17 cellular contexts compared by ENCODE assay signal in the genomic region with DNA sequence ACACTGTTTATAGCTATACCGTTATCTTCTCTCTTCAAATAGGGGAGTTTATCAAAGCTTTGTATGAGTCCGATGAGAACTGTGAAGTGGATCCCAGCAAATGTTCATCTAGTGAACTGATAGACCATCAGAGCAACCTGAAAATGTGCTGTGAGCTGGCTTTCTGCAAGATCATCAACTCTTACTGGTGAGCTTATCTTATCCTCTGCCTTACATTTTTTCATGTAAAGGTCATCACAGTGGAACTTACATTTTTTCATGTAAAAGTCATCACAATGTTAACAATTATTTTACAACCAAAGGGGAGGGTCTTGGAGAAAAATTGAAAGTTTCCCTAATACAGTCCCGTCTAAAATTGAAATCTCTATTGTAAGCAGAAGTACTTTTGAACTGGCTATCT. TPM values are rescaled to one million over a fixed set of nuclear protein-coding genes. Genes with fewer than 3 reads are reported as not detected.
DNase-seq lines count a peak whose midpoint lies in the region; ATAC-seq and TF ChIP-seq lines count a peak whose summit lies in the region.
"Had no signal": no experiment of that assay in that cellular context is flagged by ENCODE, and none has a peak within 500 bp of the region (broad histone marks: within the 10 kb centered on the region; RNA-seq: fewer than 3 reads in every experiment).

No MANE protein-coding gene starts in this region.

- H3K36me3 ChIP-seq in RWPE2 (ENCODE audit: low read depth) (peaks cover 8% of the 10 kb centered on the region; the same call in 1 of the 2 replicates), right lobe of liver (peaks cover 0 to 3% (median 0%) of the 10 kb centered on the region in 4 donors)

- H3K27ac ChIP-seq in RWPE2 (ENCODE audit: poor library complexity, severe bottlenecking) (no peak overlapping the region), right lobe of liver (no peak overlapping the region)
- H3K27ac ChIP-seq: epithelial cell of prostate, Peyer's patch, psoas muscle, thyroid gland had no signal

- no peak for TF ChIP-seq POLR2A in right lobe of liver (IDR thresholded peaks at IDR 0.05)

- H3K4me3 ChIP-seq in RWPE2 (ENCODE audit: severe bottlenecking) (no peak overlapping the region), fibroblast of villous mesenchyme (ENCODE audit: low read depth, low read length) (no peak overlapping the region), right lobe of liver (no peak overlapping the region)
- H3K4me3 ChIP-seq: Peyer's patch, psoas muscle, thyroid gland had no signal

- intact Hi-C loops in right lobe of liver (cut with DNase I), result no loop called here

- H3K9me3 ChIP-seq in RWPE2 (ENCODE audit: severe bottlenecking) (no peaks in the 10 kb centered on the region), right lobe of liver (no peaks in the 10 kb centered on the region)
- H3K9me3 ChIP-seq: Peyer's patch, psoas muscle, thyroid gland had no signal

- peak; percentile 48; the same call in 1 of the 3 replicates for ATAC-seq in RWPE2 (ENCODE audit: low read depth)
- no peak for ATAC-seq in HG02970 (IDR thresholded peaks at IDR 0.05; ENCODE audit: low FRiP score, unreplicated experiment)
- no peak for ATAC-seq in right lobe of liver
- ATAC-seq: psoas muscle; stimulated activated memory B cell treated with anti-CD40 and anti-IgM and Interleukin-4, amounts not matched to agents 10 μg/mL and 1 μg/mL and 100 μg/mL, for 72 hours had no signal

- no peaks in the 10 kb centered on the region for H3K4me1 ChIP-seq in RWPE2 (ENCODE audit: insufficient read depth, poor library complexity, severe bottlenecking)
- no peaks in the 10 kb centered on the region for H3K4me1 ChIP-seq in right lobe of liver
- H3K4me1 ChIP-seq: Peyer's patch, psoas muscle, thyroid gland had no signal

- 85% methylated on average over 3 of the region's 3 CpGs for WGBS in right lobe of liver (ENCODE audit: insufficient coverage, low coverage, low lambda C conversion rate, missing lambda C conversion rate)

- H3K27me3 ChIP-seq in RWPE2 (ENCODE audit: insufficient read depth, poor library complexity, severe bottlenecking) (no peaks in the 10 kb centered on the region), right lobe of liver (no peaks in the 10 kb centered on the region)
- H3K27me3 ChIP-seq: Peyer's patch, thyroid gland had no signal

- TF ChIP-seq CTCF in RWPE2 (IDR thresholded peaks at IDR 0.05; ENCODE audit: poor library complexity, severe bottlenecking) (no peak), fibroblast of villous mesenchyme (IDR thresholded peaks at IDR 0.05; ENCODE audit: insufficient read depth, low read depth, low read length) (no peak), right lobe of liver (IDR thresholded peaks at IDR 0.05) (no peak)

- DNase-seq in GM04503 (ENCODE audit: low read depth) (peak; percentile 20), RWPE2 (ENCODE audit: low spot score) (no peak), fibroblast of villous mesenchyme (ENCODE audit: low read depth) (peak; percentile 61), NCI-H2081 (lab: John Stamatoyannopoulos, UW) (no peak), HK-2 (ENCODE audit: unreplicated experiment) (no peak), right lobe of liver (no peak)
- DNase-seq: activated naive CD4-positive, alpha-beta T cell treated with Interleukin-2 at 50 U/mL for 16 hours; CD4-positive, CD25-positive, alpha-beta regulatory T cell; head of caudate nucleus; NCI-H2081 treated with DMSO at 0.1 percent for 48 hours; NCI-H748 treated with DMSO at 0.1 percent for 48 hours; Peyer's patch; psoas muscle; thyroid gland had no signal

RNA-seq across cellular contexts. Expression of a gene that starts 45.2 kb away (rescaled TPM):
- total RNA-seq in fibroblast of villous mesenchyme (not detected in 2 replicates), right lobe of liver (not detected)
- total RNA-seq: CD4-positive, CD25-positive, alpha-beta regulatory T cell; Peyer's patch; thyroid gland had no signal

Comparison
In these comparisons a context has a peak if more than half of its experiments do, and no peak if none do; other contexts are left out.
1. DNase-seq: peak in GM04503 (single experiment) and fibroblast of villous mesenchyme (single experiment); none in RWPE2 (single experiment), NCI-H2081 (0 of 2), HK-2 (single experiment) and right lobe of liver (0 of 3).